Comparison of ENCODE assay signal across 8 cellular contexts in genomic region chr6:108541843-108542795, GRCh38.
DNase-seq lines count a peak whose midpoint lies in the region; ATAC-seq and TF ChIP-seq lines count a peak whose summit lies in the region.

No MANE protein-coding gene starts in this region.

- POLR2A ChIA-PET in GM10248 (lab: Yijun Ruan, JAX), result no interaction called here

- peak; percentile 50 for ATAC-seq in HG03432 (IDR thresholded peaks at IDR 0.05; ENCODE audit: unreplicated experiment)
- peak; percentile 90 for ATAC-seq in effector memory CD8-positive, alpha-beta T cell (replicated peaks)
- ATAC-seq in stimulated activated effector memory CD8-positive, alpha-beta T cell treated with anti-CD3 and anti-CD28 coated beads, Interleukin-12 subunit alpha, Interleukin-12 subunit beta, amount 100 ng/mL, for 72 hours, result peak; percentile 79
- ATAC-seq in GM21528 (IDR thresholded peaks at IDR 0.05; ENCODE audit: low FRiP score, unreplicated experiment), result no peak

- DNase-seq in GM10248 (ENCODE audit: extremely low spot score) (peak; percentile 61), NCI-H748 (lab: John Stamatoyannopoulos, UW; ENCODE audit: unreplicated experiment) (peak; percentile 79), midbrain (lab: John Stamatoyannopoulos, UW) (peak; percentile 83)
- DNase-seq in activated CD4-positive, alpha-beta T cell treated with anti-CD3 and anti-CD28 coated beads, Interleukin-2, amount 50 U/mL, for 4 hours, result peak; percentile 61 to 62
- DNase-seq in effector memory CD8-positive, alpha-beta T cell, result peak; percentile 60 to 66 (median 61)
- DNase-seq in stimulated activated effector memory CD8-positive, alpha-beta T cell treated with anti-CD3 and anti-CD28 coated beads, Interleukin-12 subunit alpha, Interleukin-12 subunit beta, amount 100 ng/mL, for 72 hours (ENCODE audit: low spot score in 2 of 2), result peak in 1 of 2 donors; percentile 70

- TF ChIP-seq CTCF in GM10248 (IDR thresholded peaks at IDR 0.05; ENCODE audit: control extremely low read depth, extremely low read depth, low read depth, missing control alignments), result peak; percentile 85

- peaks cover 21 to 25% of the 10 kb centered on the region in 2 donors for H3K4me1 Mint-ChIP-seq in effector memory CD8-positive, alpha-beta T cell (ENCODE audit: low read depth in 2 of 2)
- peaks cover 32% of the 10 kb centered on the region for H3K4me1 Mint-ChIP-seq in stimulated activated effector memory CD8-positive, alpha-beta T cell treated with anti-CD3 and anti-CD28 coated beads, Interleukin-12 subunit alpha, Interleukin-12 subunit beta, amount 100 ng/mL, for 72 hours

- H3K27ac Mint-ChIP-seq in effector memory CD8-positive, alpha-beta T cell, result no peak overlapping the region
- H3K27ac Mint-ChIP-seq in stimulated activated effector memory CD8-positive, alpha-beta T cell treated with anti-CD3 and anti-CD28 coated beads, Interleukin-12 subunit alpha, Interleukin-12 subunit beta, amount 100 ng/mL, for 72 hours, result peak overlapping the region; percentile 38

- peak overlapping the region in 1 of 2 donors; percentile 1 for H3K4me3 Mint-ChIP-seq in effector memory CD8-positive, alpha-beta T cell
- peak overlapping the region; percentile 51 for H3K4me3 Mint-ChIP-seq in stimulated activated effector memory CD8-positive, alpha-beta T cell treated with anti-CD3 and anti-CD28 coated beads, Interleukin-12 subunit alpha, Interleukin-12 subunit beta, amount 100 ng/mL, for 72 hours

- no peaks in the 10 kb centered on the region for H3K9me3 Mint-ChIP-seq in effector memory CD8-positive, alpha-beta T cell
- no peaks in the 10 kb centered on the region for H3K9me3 Mint-ChIP-seq in stimulated activated effector memory CD8-positive, alpha-beta T cell treated with anti-CD3 and anti-CD28 coated beads, Interleukin-12 subunit alpha, Interleukin-12 subunit beta, amount 100 ng/mL, for 72 hours

- H3K27me3 Mint-ChIP-seq in effector memory CD8-positive, alpha-beta T cell, result peaks cover 0 to 9% of the 10 kb centered on the region in 2 donors

- no peaks in the 10 kb centered on the region for H3K36me3 Mint-ChIP-seq in effector memory CD8-positive, alpha-beta T cell (ENCODE audit: insufficient read depth)
- no peaks in the 10 kb centered on the region for H3K36me3 Mint-ChIP-seq in stimulated activated effector memory CD8-positive, alpha-beta T cell treated with anti-CD3 and anti-CD28 coated beads, Interleukin-12 subunit alpha, Interleukin-12 subunit beta, amount 100 ng/mL, for 72 hours

- CTCF ChIA-PET in GM10248 (lab: Yijun Ruan, JAX), result interaction anchor here (0.7 to 4.7 kb wide), 32 partner anchors 10 to 842 kb away, joined by 3 to 53 read pairs (median 4); partner anchors contain the start of gene ARMC2
